ENCODE assay signal across 10 cellular contexts in genomic region chr2:202135111-202135874, GRCh38.
DNase-seq lines count a peak whose midpoint lies in the region; TF ChIP-seq lines count a peak whose summit lies in the region.
"Had no signal": no experiment of that assay in that cellular context is flagged by ENCODE, and none has a peak within 500 bp of the region (broad histone marks: within the 10 kb centered on the region; RNA-seq: fewer than 3 reads in every experiment).

No MANE protein-coding gene starts in this region.

- no peaks in the 10 kb centered on the region for H3K9me3 ChIP-seq in left ventricle myocardium inferior (replicated peaks)

- H3K27ac ChIP-seq in left ventricle myocardium inferior (replicated peaks), result peak overlapping the region; percentile 9

- DNase-seq in Caki2 (ENCODE audit: low read depth) (peak; percentile 74), amniotic epithelial cell (ENCODE audit: low read depth) (peak; percentile 100), left ventricle myocardium inferior (peak; percentile 83), renal cortical epithelial cell (ENCODE audit: low read depth) (peak; percentile 94), DMS114 treated with DMSO at 0.1 percent for 48 hours (lab: John Stamatoyannopoulos, UW; ENCODE audit: unreplicated experiment) (no peak), RPMI8226 (no peak)
- no peak for DNase-seq in activated CD8-positive, alpha-beta memory T cell treated with anti-CD3 and anti-CD28 coated beads for 24 hours
- no peak for DNase-seq in stimulated activated CD4-positive, alpha-beta T cell treated with anti-CD3 and anti-CD28 coated beads, Interleukin-1b, Interleukin-23, amount 100 ng/mL, for 48 hours
- DNase-seq: DMS153; effector memory CD4-positive, alpha-beta T cell had no signal

- H3K27me3 ChIP-seq in left ventricle myocardium inferior (ENCODE audit: low read depth), result peaks cover 7% of the 10 kb centered on the region

- TF ChIP-seq CTCF in left ventricle myocardium inferior (IDR thresholded peaks at IDR 0.05; ENCODE audit: borderline replicate concordance), result no peak

- in situ Hi-C loops in Caki2 (cut with HindIII; ENCODE audit: low pct_unique_long_range_greater_than_20kb, low sequenced_read_pairs), result no loop called here

- intact Hi-C loops in left ventricle myocardium inferior (cut with micrococcal nuclease), result no loop called here

- no peak overlapping the region for H3K4me3 ChIP-seq in left ventricle myocardium inferior

- H3K4me1 ChIP-seq in left ventricle myocardium inferior, result peaks cover 9% of the 10 kb centered on the region

- no peaks in the 10 kb centered on the region for H3K36me3 ChIP-seq in left ventricle myocardium inferior

Comparison
In these comparisons a context has a peak if more than half of its experiments do, and no peak if none do; other contexts are left out.
1. DNase-seq: peak in Caki2 (single experiment), amniotic epithelial cell (single experiment), left ventricle myocardium inferior (single experiment) and renal cortical epithelial cell (single experiment); none in DMS114 treated with DMSO at 0.1 percent for 48 hours (single experiment), activated CD8-positive, alpha-beta memory T cell treated with anti-CD3 and anti-CD28 coated beads for 24 hours (single experiment), stimulated activated CD4-positive, alpha-beta T cell treated with anti-CD3 and anti-CD28 coated beads, Interleukin-1b, Interleukin-23, amount 100 ng/mL, for 48 hours (single experiment) and RPMI8226 (single experiment).